In genomic region chr1:231925864-231926263, GRCh38 we compare ENCODE assay signal across 17 cellular contexts.
A peak's percentile ranks its signal among the peaks of the same experiment; 100 is the strongest.
DNase-seq lines count a peak whose midpoint lies in the region; ATAC-seq and TF ChIP-seq lines count a peak whose summit lies in the region.
"Had no signal": no experiment of that assay in that cellular context is flagged by ENCODE, and none has a peak within 500 bp of the region (broad histone marks: within the 10 kb centered on the region; RNA-seq: fewer than 3 reads in every experiment).

No MANE protein-coding gene starts in this region.

- H3K27ac ChIP-seq in heart left ventricle = peak overlapping the region in 10 of 12 donors; percentile 4 to 83 (median 60)
- peak overlapping the region; percentile 14 to 73 for H3K27ac ChIP-seq in right atrium auricular region
- H3K27ac ChIP-seq in smooth muscle cell (ENCODE audit: low read depth) = no peak overlapping the region
- H3K27ac ChIP-seq in lower lobe of right lung = no peak overlapping the region
- H3K27ac ChIP-seq: C4-2B had no signal

- no peaks in the 10 kb centered on the region for H3K36me3 ChIP-seq in heart left ventricle
- no peaks in the 10 kb centered on the region for H3K36me3 ChIP-seq in right atrium auricular region
- no peaks in the 10 kb centered on the region for H3K36me3 ChIP-seq in smooth muscle cell (ENCODE audit: low read depth)
- H3K36me3 ChIP-seq in lower lobe of right lung = no peaks in the 10 kb centered on the region

- peaks cover 15% of the 10 kb centered on the region for H3F3A ChIP-seq in smooth muscle cell (ENCODE audit: low read depth)

- H3K27me3 ChIP-seq in heart left ventricle (no peaks in the 10 kb centered on the region), right atrium auricular region (no peaks in the 10 kb centered on the region), smooth muscle cell (ENCODE audit: low read depth) (no peaks in the 10 kb centered on the region), lower lobe of right lung (ENCODE audit: low read depth) (no peaks in the 10 kb centered on the region)

- intact Hi-C loops in heart left ventricle (cut with DNase I) = loop anchor here in 4 of 10 donors (5.0 to 10.0 kb wide), 3 partner anchors 59 to 699 kb away; no protein-coding TSS in a partner anchor
- intact Hi-C loops in lower lobe of right lung (cut with DNase I) = no loop called here

- no peaks in the 10 kb centered on the region for H3K36me3 Mint-ChIP-seq in brain
- no peaks in the 10 kb centered on the region for H3K36me3 Mint-ChIP-seq in glutamatergic neuron (ENCODE audit: unreplicated experiment)

- WGBS in heart left ventricle, 4 donors = 59 to 92% (median 79%) methylated on average over 3 of the region's 3 CpGs
- WGBS in smooth muscle cell (ENCODE audit: low lambda C conversion rate) = 69% methylated on average over 3 of the region's 3 CpGs

- H3K4me1 ChIP-seq in heart left ventricle (peaks cover 6 to 63% (median 38%) of the 10 kb centered on the region in 12 donors), right atrium auricular region (peaks cover 0 to 57% of the 10 kb centered on the region in 2 donors), smooth muscle cell (ENCODE audit: low read depth) (peaks cover 34% of the 10 kb centered on the region), lower lobe of right lung (peaks cover 8% of the 10 kb centered on the region)
- H3K4me1 ChIP-seq: Caco-2 had no signal

- H3K4me2 ChIP-seq in smooth muscle cell = peak overlapping the region; percentile 34

- no peaks in the 10 kb centered on the region for H4K20me1 ChIP-seq in smooth muscle cell (ENCODE audit: low read depth)

- H3K27me3 Mint-ChIP-seq in brain = peaks cover 4% of the 10 kb centered on the region
- no peaks in the 10 kb centered on the region for H3K27me3 Mint-ChIP-seq in glutamatergic neuron (ENCODE audit: unreplicated experiment)
- H3K27me3 Mint-ChIP-seq: CD4-positive, alpha-beta T cell had no signal

- H3K9me3 Mint-ChIP-seq in brain = no peaks in the 10 kb centered on the region
- peaks cover 8% of the 10 kb centered on the region for H3K9me3 Mint-ChIP-seq in glutamatergic neuron (ENCODE audit: unreplicated experiment)
- H3K9me3 Mint-ChIP-seq: CD4-positive, alpha-beta T cell; H9 had no signal

- H3K4me3 ChIP-seq in heart left ventricle = no peak overlapping the region
- no peak overlapping the region for H3K4me3 ChIP-seq in right atrium auricular region
- H3K4me3 ChIP-seq in smooth muscle cell = no peak overlapping the region
- no peak overlapping the region for H3K4me3 ChIP-seq in lower lobe of right lung

- H2AFZ ChIP-seq in smooth muscle cell (ENCODE audit: low read depth) = no peak overlapping the region

- H3K4me3 Mint-ChIP-seq in brain (no peak overlapping the region), glutamatergic neuron (ENCODE audit: unreplicated experiment) (no peak overlapping the region)
- H3K4me3 Mint-ChIP-seq: CD4-positive, alpha-beta T cell; H9 had no signal

- no peaks in the 10 kb centered on the region for H3K9me3 ChIP-seq in heart left ventricle
- H3K9me3 ChIP-seq in right atrium auricular region = no peaks in the 10 kb centered on the region
- no peaks in the 10 kb centered on the region for H3K9me3 ChIP-seq in smooth muscle cell (replicated peaks; ENCODE audit: low read depth)
- H3K9me3 ChIP-seq in lower lobe of right lung = no peaks in the 10 kb centered on the region
- H3K9me3 ChIP-seq: Caco-2 had no signal

- H3K9ac ChIP-seq in smooth muscle cell (ENCODE audit: low read depth) = no peak overlapping the region

- H3K79me2 ChIP-seq in smooth muscle cell (ENCODE audit: low read depth) = no peaks in the 10 kb centered on the region

- TF ChIP-seq CTCF in brain (conservative IDR thresholded peaks at IDR 0.05) (no peak), heart left ventricle (IDR thresholded peaks at IDR 0.05) (no peak), right atrium auricular region (IDR thresholded peaks at IDR 0.05) (no peak), smooth muscle cell (IDR thresholded peaks at IDR 0.05; ENCODE audit: borderline replicate concordance, insufficient read depth, poor library complexity, severe bottlenecking) (no peak), lower lobe of right lung (IDR thresholded peaks at IDR 0.05) (no peak), glutamatergic neuron (IDR thresholded peaks at IDR 0.05; ENCODE audit: partially characterized antibody, unreplicated experiment) (no peak)

- no peak for TF ChIP-seq POLR2A in heart left ventricle (IDR thresholded peaks at IDR 0.05)

- H3K4me1 Mint-ChIP-seq in brain = peaks cover 68% of the 10 kb centered on the region
- H3K4me1 Mint-ChIP-seq in glutamatergic neuron (ENCODE audit: low read depth, unreplicated experiment) = peaks cover 35% of the 10 kb centered on the region

- peak in 2 of 4 donors; percentile 14 to 26 for ATAC-seq in heart left ventricle
- ATAC-seq in lower lobe of right lung = no peak

- DNase-seq in heart left ventricle (no peak), right atrium auricular region (ENCODE audit: low spot score) (no peak), smooth muscle cell (lab: John Stamatoyannopoulos, UW; ENCODE audit: unreplicated experiment) (no peak), SIG-M5 (lab: John Stamatoyannopoulos, UW) (no peak), AG20443 (ENCODE audit: low spot score) (no peak), lower lobe of right lung (no peak), glutamatergic neuron (no peak)
- DNase-seq: ACHN; AML-193; Caco-2; CD4-positive, alpha-beta T cell; DMS79 treated with DMSO at 0.1 percent for 48 hours; GF-D8; H9; IMR-90 had no signal

- H3K27ac Mint-ChIP-seq in brain (peak overlapping the region in 3 of 5 experiments; percentile 13 to 78 (median 55)), glutamatergic neuron (ENCODE audit: unreplicated experiment) (no peak overlapping the region)
- H3K27ac Mint-ChIP-seq: CD4-positive, alpha-beta T cell had no signal

Comparison
In these comparisons a context has a peak if more than half of its experiments do, and no peak if none do; other contexts are left out.
1. H3K27ac ChIP-seq: peak in heart left ventricle (10 of 12) and right atrium auricular region (2 of 2); none in smooth muscle cell (single experiment) and lower lobe of right lung (single experiment).